8 cellular contexts compared by ENCODE assay signal in the genomic region with DNA sequence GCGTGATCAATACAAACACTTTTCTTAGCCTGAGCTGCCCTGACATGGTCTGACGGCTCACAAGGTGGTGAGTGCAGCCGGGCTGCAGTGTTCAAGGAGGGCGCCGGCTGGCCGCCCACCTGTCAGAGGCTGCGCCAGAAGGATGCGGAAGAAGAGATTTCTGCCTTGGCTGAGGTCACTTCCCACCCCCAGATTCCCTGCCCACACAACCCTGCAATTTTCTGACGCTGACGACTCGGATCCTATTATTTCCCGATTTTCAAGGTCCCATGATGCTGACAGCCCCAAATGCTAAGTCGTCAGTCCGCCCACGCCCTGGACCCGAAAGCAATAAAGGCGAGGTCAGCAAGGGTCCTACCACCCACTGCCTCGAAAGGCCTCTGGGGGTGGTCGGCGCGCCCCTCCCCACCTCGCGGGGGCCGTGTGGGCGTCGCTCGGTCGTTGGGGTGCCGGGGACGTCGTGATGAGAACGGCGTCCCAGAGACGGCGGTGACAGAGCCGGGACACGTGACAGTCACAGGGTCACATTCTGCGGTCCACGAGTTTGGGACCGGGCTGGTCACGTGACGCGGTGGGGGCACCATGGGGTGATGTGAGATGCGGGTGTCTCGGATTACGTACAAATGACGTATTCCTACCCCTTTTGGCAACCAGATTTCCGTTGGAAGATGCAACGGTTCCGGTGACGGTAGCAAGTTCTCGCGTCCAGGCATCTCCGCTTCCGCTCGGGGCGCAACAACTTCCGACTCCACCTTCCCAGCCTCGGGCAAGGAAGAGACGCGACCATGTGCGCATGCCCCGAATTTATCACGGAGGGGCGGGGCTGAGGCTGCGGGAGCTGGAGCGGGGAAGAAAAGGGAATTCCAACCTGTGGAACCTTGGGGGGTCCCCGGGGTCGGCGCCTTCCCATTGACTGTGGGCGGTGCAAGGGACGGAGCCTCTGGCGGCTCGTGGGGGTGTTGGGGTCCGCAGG. TPM values are rescaled to one million over a fixed set of nuclear protein-coding genes. Genes with fewer than 3 reads are reported as not detected.
DNase-seq lines count a peak whose midpoint lies in the region; ATAC-seq, FAIRE-seq and TF ChIP-seq lines count a peak whose summit lies in the region.

A gene with protein sequence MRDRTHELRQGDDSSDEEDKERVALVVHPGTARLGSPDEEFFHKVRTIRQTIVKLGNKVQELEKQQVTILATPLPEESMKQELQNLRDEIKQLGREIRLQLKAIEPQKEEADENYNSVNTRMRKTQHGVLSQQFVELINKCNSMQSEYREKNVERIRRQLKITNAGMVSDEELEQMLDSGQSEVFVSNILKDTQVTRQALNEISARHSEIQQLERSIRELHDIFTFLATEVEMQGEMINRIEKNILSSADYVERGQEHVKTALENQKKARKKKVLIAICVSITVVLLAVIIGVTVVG (plus strand): TSS at position 823 of the 973 bp plus-strand sequence. CDS start 248 bp downstream, outside the sequence.

- FAIRE-seq in kidney (lab: Jason Lieb, UNC), result peak; percentile 71

- peak within 1 kb of the TSS; percentile 94 to 95 for H3K27ac ChIP-seq in kidney (ENCODE audit: low read depth in 2 of 2, low read length in 2 of 2)

- peak within 1 kb of the TSS; percentile 89 to 91 for H3K4me3 ChIP-seq in kidney (ENCODE audit: low read length in 2 of 2)

- peak within 1 kb of the TSS; percentile 74 to 79 for H3K9ac ChIP-seq in kidney (ENCODE audit: low read length in 2 of 2)

- H3K36me3 ChIP-seq in kidney (ENCODE audit: control insufficient read depth in 1 of 2, insufficient read depth in 2 of 2, low read length in 2 of 2), result peaks cover 4 to 7% of the 10 kb centered on the region in 2 donors

- H3K9me3 ChIP-seq in kidney (ENCODE audit: control insufficient read depth in 1 of 2, low read length in 2 of 2), result no peaks in the 10 kb centered on the region

- intact Hi-C loops in kidney (cut with DNase I), result no loop called here

- peaks cover 8 to 14% of the 10 kb centered on the region in 2 donors for H3K4me1 ChIP-seq in kidney (ENCODE audit: control insufficient read depth in 1 of 2, insufficient read depth in 1 of 2, low read depth in 1 of 2, low read length in 2 of 2)

- no peak; the same call in 1 of the 2 replicates for TF ChIP-seq CTCF in AG09319 (IDR thresholded peaks at IDR 0.05; ENCODE audit: low read depth, low read length)
- no peak for TF ChIP-seq CTCF in kidney (IDR thresholded peaks at IDR 0.05; ENCODE audit: borderline replicate concordance, extremely low read depth, insufficient read depth)

- peak; percentile 95 for DNase-seq in AG09319 (ENCODE audit: extremely low read depth, low read depth)
- DNase-seq in NCI-H460 (ENCODE audit: extremely low read depth, low read depth), result peak; percentile 97
- peak; percentile 94 for DNase-seq in activated CD4-positive, alpha-beta T cell treated with anti-CD3 and anti-CD28 coated beads for 1 hour
- peak; percentile 97 for DNase-seq in cerebellum (ENCODE audit: low spot score)
- peak; percentile 99 for DNase-seq in kidney
- peak; percentile 98 for DNase-seq in stimulated activated CD4-positive, alpha-beta T cell treated with anti-CD3 and anti-CD28 coated beads, Interleukin-15, amount 100 ng/mL, for 24 hours

- ATAC-seq in GM19043 (IDR thresholded peaks at IDR 0.05; ENCODE audit: low read depth, unreplicated experiment) (peak; percentile 66), HG03378 (IDR thresholded peaks at IDR 0.05; ENCODE audit: unreplicated experiment) (peak; percentile 80)

RNA-seq across cellular contexts. Expression of the gene that starts here (rescaled TPM):
- total RNA-seq in NCI-H460 (2014; rRNA removed; shearing (Covaris generic)), result 19.1 and 25.1 TPM in 2 replicates
- polyA plus RNA-seq in NCI-H460 (2014; cell fraction: nucleus; rRNA removed), result 25.0 and 27.8 TPM in 2 replicates
- total RNA-seq in cerebellum (16.4 TPM), kidney (60.6 TPM)
- polyA plus RNA-seq in kidney (ENCODE audit: insufficient read depth, low read depth, low replicate concordance), result 61.2 TPM

Comparison
In these comparisons a context has a peak if more than half of its experiments do, and no peak if none do; other contexts are left out.
1. Peak in every context shown above with its lines: DNase-seq, ATAC-seq, H3K4me3 ChIP-seq and H3K27ac ChIP-seq.